In the genomic region with DNA sequence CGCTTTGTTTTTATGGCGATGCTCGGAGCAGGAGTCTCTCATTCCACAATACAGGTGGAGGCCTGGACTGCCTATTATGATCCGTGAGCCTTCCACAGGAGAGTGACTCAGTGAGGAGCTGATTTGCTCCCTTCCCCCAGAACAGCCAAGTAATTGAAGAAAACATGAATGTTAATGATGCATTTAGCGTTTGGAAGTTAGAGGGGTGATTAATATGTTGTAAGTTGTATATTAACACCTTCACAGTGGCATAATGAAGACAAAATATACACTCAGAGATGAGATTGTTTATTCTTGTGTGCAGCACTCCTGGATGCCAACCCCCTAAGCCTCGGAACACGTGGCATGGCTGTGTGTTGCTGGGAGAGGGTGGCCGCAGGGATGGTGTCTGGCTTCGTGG, we compare ENCODE assay signal across 14 cellular contexts.
DNase-seq lines count a peak whose midpoint lies in the region; ATAC-seq and TF ChIP-seq lines count a peak whose summit lies in the region.
"Had no signal": no experiment of that assay in that cellular context is flagged by ENCODE, and none has a peak within 500 bp of the region (broad histone marks: within the 10 kb centered on the region; RNA-seq: fewer than 3 reads in every experiment).

No MANE protein-coding gene starts in this region.

- ATAC-seq in PC-3 = no peak
- peak; percentile 18 for ATAC-seq in foreskin keratinocyte

- no peaks in the 10 kb centered on the region for H3K9me3 ChIP-seq in Caco-2
- H3K9me3 ChIP-seq in PC-3 (ENCODE audit: low read length) = no peaks in the 10 kb centered on the region
- no peaks in the 10 kb centered on the region for H3K9me3 ChIP-seq in HAP-1

- peak overlapping the region; percentile 45; the same call in 1 of the 2 replicates for H3K4me2 ChIP-seq in PC-3 (ENCODE audit: low read length)

- no peak overlapping the region for H3K9ac ChIP-seq in PC-3 (ENCODE audit: low read length)

- no peak for DNase-seq in Caco-2
- DNase-seq in PC-3 = no peak
- no peak for DNase-seq in foreskin keratinocyte
- DNase-seq in left kidney (ENCODE audit: low read depth, low spot score) = peak; percentile 37
- DNase-seq in activated T-cell treated with anti-CD3 and anti-CD28 coated beads, Interleukin-2, amount 50 U/mL, for 24 hours = no peak
- no peak for DNase-seq in GM13976 (ENCODE audit: low spot score)
- DNase-seq in NCI-H1105 treated with DMSO at 0.1 percent for 48 hours (lab: John Stamatoyannopoulos, UW) = no peak
- no peak for DNase-seq in HAP-1 (ENCODE audit: low spot score in 2 of 2)
- DNase-seq: ACHN; C1 segment of cervical spinal cord; CD4-positive, alpha-beta T cell; DMS153; GF-D8 had no signal

- BruUV-seq in Caco-2 (replicated peaks; lab: Mats Ljungman, UMichigan) (no TSS peak), PC-3 (replicated peaks; lab: Mats Ljungman, UMichigan) (no TSS peak)

- H3F3A ChIP-seq in PC-3 (ENCODE audit: low read length, unreplicated experiment) = no peaks in the 10 kb centered on the region

- H3K27ac ChIP-seq in PC-3 (ENCODE audit: low read length) (no peak overlapping the region), foreskin keratinocyte (no peak overlapping the region)

- in situ Hi-C loops in GM13976 (cut with MboI; ENCODE audit: low sequenced_read_pairs, unreplicated experiment) (no loop called here), HAP-1 (cut with MboI; ENCODE audit: low sequenced_read_pairs) (no loop called here)

- H3K4me3 ChIP-seq in Caco-2 (ENCODE audit: low read depth, low read length) (no peak overlapping the region), PC-3 (ENCODE audit: low read length) (peak overlapping the region; percentile 13; the same call in 1 of the 2 replicates), HAP-1 (no peak overlapping the region)

- CTCF ChIA-PET in Caco-2 (lab: Charles Lee) (interaction anchor here (0.8 kb wide), 1 partner anchor 75 kb away, joined by 3 read pairs; no protein-coding TSS in a partner anchor), PC-3 (lab: Charles Lee) (no interaction called here)

- H2AFZ ChIP-seq in PC-3 (ENCODE audit: low read length) = no peak overlapping the region

- intact Hi-C loops in Caco-2 (cut with micrococcal nuclease; ENCODE audit: unreplicated experiment) (loop anchor here (5.0 kb wide), 1 partner anchor 83 kb away; no protein-coding TSS in a partner anchor), PC-3 (cut with micrococcal nuclease) (no loop called here)

- peaks cover 2% of the 10 kb centered on the region for H3K27me3 Mint-ChIP-seq in Caco-2 (ENCODE audit: insufficient read depth, unreplicated experiment)
- H3K27me3 Mint-ChIP-seq in activated T-cell treated with anti-CD3 and anti-CD28 coated beads, Interleukin-2, amount 50 U/mL, for 24 hours = peaks cover 12% of the 10 kb centered on the region

- H3K4me1 Mint-ChIP-seq in Caco-2 (ENCODE audit: low read depth, unreplicated experiment) = peaks cover 35% of the 10 kb centered on the region
- H3K4me1 Mint-ChIP-seq in activated T-cell treated with anti-CD3 and anti-CD28 coated beads, Interleukin-2, amount 50 U/mL, for 24 hours (ENCODE audit: low read depth) = peaks cover 10% of the 10 kb centered on the region

- H3K36me3 ChIP-seq in Caco-2 (ENCODE audit: control insufficient read depth, insufficient read depth, low read length) (no peaks in the 10 kb centered on the region), PC-3 (ENCODE audit: low read depth, low read length) (no peaks in the 10 kb centered on the region), HAP-1 (replicated peaks) (no peaks in the 10 kb centered on the region)

- H3K4me3 Mint-ChIP-seq in Caco-2 (ENCODE audit: unreplicated experiment) = no peak overlapping the region
- no peak overlapping the region for H3K4me3 Mint-ChIP-seq in activated T-cell treated with anti-CD3 and anti-CD28 coated beads, Interleukin-2, amount 50 U/mL, for 24 hours
- H3K4me3 Mint-ChIP-seq: B cell; CD4-positive, alpha-beta T cell had no signal

- POLR2A ChIA-PET in Caco-2 (lab: Charles Lee) (no interaction called here), PC-3 (lab: Charles Lee; ENCODE audit: unreplicated experiment) (no interaction called here)

- H3K9me2 ChIP-seq in PC-3 (replicated peaks; ENCODE audit: low read length) = no peaks in the 10 kb centered on the region

- no peak for TF ChIP-seq CTCF in Caco-2 (IDR thresholded peaks at IDR 0.05; ENCODE audit: insufficient read depth in 1 of 2, low read depth in 1 of 2, low read length in 1 of 2, severe bottlenecking in 1 of 2, unreplicated experiment in 1 of 2)
- TF ChIP-seq CTCF in PC-3 (conservative IDR thresholded peaks at IDR 0.05; ENCODE audit: low read depth, low read length) = no peak
- no peak for TF ChIP-seq CTCF in foreskin keratinocyte (conservative IDR thresholded peaks at IDR 0.05)
- no peak for TF ChIP-seq CTCF in GM13976 (IDR thresholded peaks at IDR 0.05; ENCODE audit: borderline replicate concordance, control extremely low read depth, extremely low read depth, insufficient read depth, missing control alignments)

- H3K27me3 ChIP-seq in Caco-2 (replicated peaks; ENCODE audit: control insufficient read depth, insufficient read depth, low read length) = no peaks in the 10 kb centered on the region
- H3K27me3 ChIP-seq in PC-3 (ENCODE audit: low read length) = peaks cover 28% of the 10 kb centered on the region; the same call in 1 of the 2 replicates
- peaks cover 4% of the 10 kb centered on the region for H3K27me3 ChIP-seq in foreskin keratinocyte
- no peaks in the 10 kb centered on the region for H3K27me3 ChIP-seq in HAP-1 (ENCODE audit: low read depth)

- H3K79me2 ChIP-seq in PC-3 (ENCODE audit: low read length) = no peaks in the 10 kb centered on the region

- H3K27ac Mint-ChIP-seq in Caco-2 (ENCODE audit: unreplicated experiment) = peak overlapping the region; percentile 8
- no peak overlapping the region for H3K27ac Mint-ChIP-seq in activated T-cell treated with anti-CD3 and anti-CD28 coated beads, Interleukin-2, amount 50 U/mL, for 24 hours
- H3K27ac Mint-ChIP-seq: B cell; CD4-positive, alpha-beta T cell had no signal

- no peaks in the 10 kb centered on the region for H3K9me3 Mint-ChIP-seq in Caco-2 (ENCODE audit: unreplicated experiment)
- no peaks in the 10 kb centered on the region for H3K9me3 Mint-ChIP-seq in activated T-cell treated with anti-CD3 and anti-CD28 coated beads, Interleukin-2, amount 50 U/mL, for 24 hours
- H3K9me3 Mint-ChIP-seq: CD4-positive, alpha-beta T cell had no signal

- H3K4me1 ChIP-seq in Caco-2 (peaks cover 19% of the 10 kb centered on the region), PC-3 (ENCODE audit: insufficient read depth, low read length) (no peaks in the 10 kb centered on the region), foreskin keratinocyte (no peaks in the 10 kb centered on the region), HAP-1 (peaks cover 4% of the 10 kb centered on the region; the same call in 1 of the 2 replicates)

- no peaks in the 10 kb centered on the region for H4K20me1 ChIP-seq in PC-3 (ENCODE audit: low read length)

- no peaks in the 10 kb centered on the region for H3K36me3 Mint-ChIP-seq in Caco-2 (ENCODE audit: insufficient read depth, unreplicated experiment)
- no peaks in the 10 kb centered on the region for H3K36me3 Mint-ChIP-seq in activated T-cell treated with anti-CD3 and anti-CD28 coated beads, Interleukin-2, amount 50 U/mL, for 24 hours (ENCODE audit: low read depth)
